26 cellular contexts compared by ENCODE assay signal in genomic region chr1:245773344-245773743, GRCh38.
"Had no signal": no experiment of that assay in that cellular context is flagged by ENCODE, and none has a peak within 500 bp of the region (broad histone marks: within the 10 kb centered on the region; RNA-seq: fewer than 3 reads in every experiment).

No MANE protein-coding gene starts in this region.

- ATAC-seq: mucosa of descending colon; naive thymus-derived CD4-positive, alpha-beta T cell; sciatic nerve; stimulated activated effector memory CD8-positive, alpha-beta T cell treated with anti-CD3 and anti-CD28 coated beads, Interleukin-12 subunit alpha, Interleukin-12 subunit beta, amount 100 ng/mL, for 72 hours had no signal

- DNase-seq: head of caudate nucleus; hypothalamus; islet precursor cell; midbrain; mucosa of descending colon; naive thymus-derived CD4-positive, alpha-beta T cell; nephron progenitor cell; occipital lobe; right cardiac atrium; spleen; stimulated activated CD4-positive, alpha-beta T cell treated with anti-CD3 and anti-CD28 coated beads, Interleukin-4, amount 100 ng/mL, for 24 hours; stimulated activated naive CD4-positive, alpha-beta T cell; tibial artery; uterus had no signal

- H3K27me3 Mint-ChIP-seq: progenitor cell of endocrine pancreas; stimulated activated naive CD8-positive, alpha-beta T cell treated with anti-CD3 and anti-CD28 coated beads, Interleukin-15, Interleukin-2, amounts not matched to agents 100 ng/mL and 50 ng/mL, for 24 hours; type B pancreatic cell had no signal

- H3K36me3 Mint-ChIP-seq: neural progenitor cell; stimulated activated effector memory CD8-positive, alpha-beta T cell treated with anti-CD3 and anti-CD28 coated beads, Interleukin-12 subunit alpha, Interleukin-12 subunit beta, amount 100 ng/mL, for 72 hours; type B pancreatic cell had no signal

- H3K4me1 ChIP-seq: parathyroid adenoma, spleen, suprapubic skin, tibial artery, uterus had no signal

- H3K4me2 ChIP-seq: neural progenitor cell had no signal

- H3K36me3 ChIP-seq: neural progenitor cell, neutrophil, spleen, suprapubic skin, thoracic aorta, tibial artery, uterus had no signal

- H3K9me3 Mint-ChIP-seq: stimulated activated effector memory CD8-positive, alpha-beta T cell treated with anti-CD3 and anti-CD28 coated beads, Interleukin-12 subunit alpha, Interleukin-12 subunit beta, amount 100 ng/mL, for 72 hours; stimulated activated naive CD8-positive, alpha-beta T cell treated with anti-CD3 and anti-CD28 coated beads, Interleukin-15, Interleukin-2, amounts not matched to agents 100 ng/mL and 50 ng/mL, for 24 hours; type B pancreatic cell had no signal

- H3K9ac ChIP-seq: neural progenitor cell, parathyroid adenoma had no signal

- H3K27ac ChIP-seq: neural progenitor cell, neutrophil, parathyroid adenoma, spleen, suprapubic skin, thoracic aorta, tibial artery, uterus had no signal

- H3K27me3 ChIP-seq: neural progenitor cell, neutrophil, spleen, suprapubic skin, tibial artery, uterus had no signal

- H2AFZ ChIP-seq: neural progenitor cell, parathyroid adenoma had no signal

- H3K9me3 ChIP-seq: mucosa of descending colon, neutrophil, spleen, suprapubic skin, thoracic aorta, tibial artery, uterus had no signal

- H3K27ac Mint-ChIP-seq: naive thymus-derived CD4-positive, alpha-beta T cell; neural progenitor cell; stimulated activated effector memory CD8-positive, alpha-beta T cell treated with anti-CD3 and anti-CD28 coated beads, Interleukin-12 subunit alpha, Interleukin-12 subunit beta, amount 100 ng/mL, for 72 hours; stimulated activated naive CD8-positive, alpha-beta T cell treated with anti-CD3 and anti-CD28 coated beads, Interleukin-15, Interleukin-2, amounts not matched to agents 100 ng/mL and 50 ng/mL, for 24 hours; type B pancreatic cell had no signal

- H3K79me2 ChIP-seq: parathyroid adenoma had no signal

- H3K4me3 ChIP-seq: lung, mucosa of descending colon, neural progenitor cell, skin epidermis, spleen, suprapubic skin, thoracic aorta, tibial artery, uterus had no signal

- H3K4me1 Mint-ChIP-seq: stimulated activated effector memory CD8-positive, alpha-beta T cell treated with anti-CD3 and anti-CD28 coated beads, Interleukin-12 subunit alpha, Interleukin-12 subunit beta, amount 100 ng/mL, for 72 hours had no signal

- H3K4me3 Mint-ChIP-seq: naive thymus-derived CD4-positive, alpha-beta T cell; nephron progenitor cell; neural progenitor cell; stimulated activated effector memory CD8-positive, alpha-beta T cell treated with anti-CD3 and anti-CD28 coated beads, Interleukin-12 subunit alpha, Interleukin-12 subunit beta, amount 100 ng/mL, for 72 hours; stimulated activated naive CD8-positive, alpha-beta T cell treated with anti-CD3 and anti-CD28 coated beads, Interleukin-15, Interleukin-2, amounts not matched to agents 100 ng/mL and 50 ng/mL, for 24 hours; type B pancreatic cell had no signal
